ENCODE assay signal across 15 cellular contexts in genomic region chr20:62881662-62882395, GRCh38.
"Had no signal": no experiment of that assay in that cellular context is flagged by ENCODE, and none has a peak within 500 bp of the region (broad histone marks: within the 10 kb centered on the region; RNA-seq: fewer than 3 reads in every experiment).

No MANE protein-coding gene starts in this region.

- H3K4me3 ChIP-seq: colonic mucosa, esophagus squamous epithelium, left lung, mucosa of descending colon, tibial nerve, uterus had no signal

- H3K9me3 Mint-ChIP-seq: naive thymus-derived CD4-positive, alpha-beta T cell had no signal

- ATAC-seq: left lung; mucosa of descending colon; naive thymus-derived CD4-positive, alpha-beta T cell had no signal

- H3K27me3 Mint-ChIP-seq: naive thymus-derived CD4-positive, alpha-beta T cell had no signal

- DNase-seq: activated gamma-delta T cell; activated T-cell treated with anti-CD3 and anti-CD28 coated beads, Interleukin-2, amount 50 U/mL, for 48 hours; colonic mucosa; esophagus squamous epithelium; hippocampal formation; kidney; mucosa of descending colon; naive thymus-derived CD4-positive, alpha-beta T cell; stimulated activated CD4-positive, alpha-beta T cell treated with anti-CD3 and anti-CD28 coated beads, Interleukin-2, amount 100 ng/mL, for 48 hours; stimulated activated naive CD4-positive, alpha-beta T cell treated with Interleukin-2 at 50 U/mL for 16 hours; substantia nigra; T-helper 2 cell; uterus had no signal

- H3K27ac ChIP-seq: colonic mucosa, esophagus squamous epithelium, left lung, tibial nerve, uterus had no signal

- H3K9me3 ChIP-seq: colonic mucosa, esophagus squamous epithelium, left lung, mucosa of descending colon, tibial nerve, uterus had no signal

- H3K36me3 ChIP-seq: colonic mucosa, uterus had no signal

- H3K27me3 ChIP-seq: colonic mucosa, esophagus squamous epithelium, left lung, tibial nerve, uterus had no signal

- H3K4me1 ChIP-seq: colonic mucosa had no signal

- H3K4me3 Mint-ChIP-seq: naive thymus-derived CD4-positive, alpha-beta T cell had no signal
